8 cellular contexts compared by ENCODE assay signal in genomic region chr2:85131116-85131515, GRCh38. TPM values are rescaled to one million over a fixed set of nuclear protein-coding genes. Genes with fewer than 3 reads are reported as not detected.
DNase-seq lines count a peak whose midpoint lies in the region; ATAC-seq, FAIRE-seq and TF ChIP-seq lines count a peak whose summit lies in the region.

No MANE protein-coding gene starts in this region.

- H3K27ac ChIP-seq in cardiac muscle cell (no peak overlapping the region), transverse colon (no peak overlapping the region)

- H3K4me3 ChIP-seq in cardiac muscle cell (no peak overlapping the region), fibroblast of villous mesenchyme (ENCODE audit: low read depth, low read length) (no peak overlapping the region), transverse colon (no peak overlapping the region)

- no peaks in the 10 kb centered on the region for H3K36me3 ChIP-seq in cardiac muscle cell
- H3K36me3 ChIP-seq in transverse colon, result no peaks in the 10 kb centered on the region

- ATAC-seq in Right ventricle myocardium superior (ENCODE audit: poor library complexity) (no peak), sciatic nerve (no peak), GM18907 (IDR thresholded peaks at IDR 0.05; ENCODE audit: unreplicated experiment) (no peak)

- no peak for FAIRE-seq in GM19239 (lab: Jason Lieb, UNC)

- peaks cover 6% of the 10 kb centered on the region for H3K27me3 ChIP-seq in cardiac muscle cell
- peaks cover 47% of the 10 kb centered on the region for H3K27me3 ChIP-seq in transverse colon

- in situ Hi-C loops in transverse colon (cut with MboI; ENCODE audit: low pct_ligation_motif_present in 1 of 4, low pct_unique_long_range_greater_than_20kb in 1 of 4, low sequenced_read_pairs in 3 of 4), result loop anchor here in 3 of 4 donors (10.0 to 25.0 kb wide), 2 partner anchors 154 to 156 kb away; no protein-coding TSS in a partner anchor

- DNase-seq in cardiac muscle cell (ENCODE audit: low read depth in 1 of 2, low spot score in 1 of 2), result peak; percentile 53 to 59
- no peak for DNase-seq in Right ventricle myocardium superior
- peak; percentile 36 for DNase-seq in RPMI7951 (ENCODE audit: low read depth)
- peak; percentile 47 for DNase-seq in fibroblast of villous mesenchyme (ENCODE audit: low read depth)
- DNase-seq in transverse colon, result no peak
- DNase-seq in sciatic nerve (ENCODE audit: low spot score), result no peak
- no peak for DNase-seq in GM19239 (ENCODE audit: insufficient read length, low spot score)

- intact Hi-C loops in Right ventricle myocardium superior (cut with DNase I), result no loop called here
- intact Hi-C loops in transverse colon (cut with DNase I; ENCODE audit: low total_unique reads), result loop anchor here (10.0 kb wide), 1 partner anchor 114 kb away; no protein-coding TSS in a partner anchor
- intact Hi-C loops in sciatic nerve (cut with DNase I), result no loop called here

- H3K9me3 ChIP-seq in cardiac muscle cell (ENCODE audit: low read depth) (no peaks in the 10 kb centered on the region), transverse colon (no peaks in the 10 kb centered on the region)

- H3K4me1 ChIP-seq in cardiac muscle cell (ENCODE audit: low read depth), result peaks cover 4% of the 10 kb centered on the region
- H3K4me1 ChIP-seq in transverse colon, result peaks cover 0 to 26% (median 15%) of the 10 kb centered on the region in 4 donors

- 26 to 37% methylated on average over 5 to 7 of the region's 7 CpGs for WGBS in transverse colon (ENCODE audit: low coverage in 1 of 2), 2 donors

- TF ChIP-seq CTCF in cardiac muscle cell (IDR thresholded peaks at IDR 0.05; ENCODE audit: low read depth, low read length) (peak; percentile 51), fibroblast of villous mesenchyme (IDR thresholded peaks at IDR 0.05; ENCODE audit: insufficient read depth, low read depth, low read length) (peak; percentile 58), transverse colon (IDR thresholded peaks at IDR 0.05) (peak in 4 of 5 experiments; percentile 11 to 33 (median 23))

- TF ChIP-seq EP300 in transverse colon (IDR thresholded peaks at IDR 0.05; ENCODE audit: low read depth), result no peak

- no peak for TF ChIP-seq POLR2A in transverse colon (IDR thresholded peaks at IDR 0.05)

RNA-seq across cellular contexts. Expression of gene TCF7L1, which starts 2.1 kb away (rescaled TPM):
- total RNA-seq in cardiac muscle cell (1.5 and 5.3 TPM in 2 replicates), Right ventricle myocardium superior (9.3 TPM), fibroblast of villous mesenchyme (4.3 and 9.0 TPM in 2 replicates), transverse colon (1 to 10 TPM in 2 of 4 donors, under 1 TPM in 2; 0.75 to 2.9 (median 1.1) TPM), sciatic nerve (26.9 TPM)
- polyA plus RNA-seq in cardiac muscle cell, result 10.0 and 19.0 TPM in 2 replicates
- total RNA-seq in RPMI7951 (2014; rRNA removed; shearing (Covaris generic)), result 0.39 TPM in 1 of 2 replicates, not detected in the other

Comparison
In these comparisons a context has a peak if more than half of its experiments do, and no peak if none do; other contexts are left out.
1. DNase-seq: peak in cardiac muscle cell (2 of 2), RPMI7951 (single experiment) and fibroblast of villous mesenchyme (single experiment); none in Right ventricle myocardium superior (single experiment), transverse colon (single experiment), sciatic nerve (single experiment) and GM19239 (single experiment).
2. Peak in every context shown above with its lines, with median percentiles within 50 percentile points of each other: CTCF ChIP-seq.